Comparison of ENCODE assay signal across 29 cellular contexts in genomic region chr3:148002705-148003205, GRCh38.
"Had no signal": no experiment of that assay in that cellular context is flagged by ENCODE, and none has a peak within 500 bp of the region (broad histone marks: within the 10 kb centered on the region; RNA-seq: fewer than 3 reads in every experiment).

No MANE protein-coding gene starts in this region.

- H3K9me3 ChIP-seq: ovary, suprapubic skin, testis, tibial artery, transverse colon, upper lobe of right lung, uterus had no signal

- H3K27me3 ChIP-seq: ovary, spleen, suprapubic skin, testis, tibial artery, transverse colon, upper lobe of right lung, uterus had no signal

- H3K4me1 ChIP-seq: parathyroid adenoma, spleen, suprapubic skin, testis, tibial artery, transverse colon, upper lobe of right lung, uterus had no signal

- H3K79me2 ChIP-seq: parathyroid adenoma had no signal

- H3K9ac ChIP-seq: parathyroid adenoma had no signal

- H3K36me3 ChIP-seq: ovary, spleen, suprapubic skin, tibial artery, transverse colon, upper lobe of right lung, uterus had no signal

- H3K4me2 ChIP-seq: smooth muscle cell had no signal

- H2AFZ ChIP-seq: parathyroid adenoma had no signal

- H3K27ac ChIP-seq: ovary, parathyroid adenoma, skin epidermis, spleen, suprapubic skin, testis, tibial artery, transverse colon, upper lobe of right lung, uterus had no signal

- H3K4me3 ChIP-seq: ovary, skin epidermis, smooth muscle cell, spleen, suprapubic skin, testis, tibial artery, transverse colon, upper lobe of right lung, uterus had no signal

- DNase-seq: naive B cell; naive thymus-derived CD8-positive, alpha-beta T cell; nephron progenitor cell; occipital lobe; ovary; posterior cingulate gyrus; right cardiac atrium; spleen; stimulated activated CD4-positive, alpha-beta T cell treated with anti-CD3 and anti-CD28 coated beads, Interleukin-12 subunit alpha, Interleukin-12 subunit beta, amount 100 ng/mL, for 4 hours; stimulated activated CD4-positive, alpha-beta T cell treated with anti-CD3 and anti-CD28 coated beads, Interleukin-1b, Interleukin-23, amount 100 ng/mL, for 48 hours; stimulated activated CD4-positive, alpha-beta T cell treated with anti-CD3 and anti-CD28 coated beads, Interleukin-4, amount 100 ng/mL, for 1 hour; stimulated activated CD4-positive, alpha-beta T cell treated with anti-CD3 and anti-CD28 coated beads, Interleukin-4, amount 100 ng/mL, for 4 hours; stimulated activated CD8-positive, alpha-beta memory T cell treated with anti-CD3 and anti-CD28 coated beads, Interleukin-4, amount 100 ng/mL, for 48 hours; stimulated activated naive CD4-positive, alpha-beta T cell; stimulated activated naive CD8-positive, alpha-beta T cell treated with anti-CD3 and anti-CD28 coated beads, Interleukin-15, amount 100 ng/mL, for 72 hours; stimulated activated naive CD8-positive, alpha-beta T cell treated with anti-CD3 and anti-CD28 coated beads, Interleukin-15, Interleukin-2, amounts not matched to agents 100 U/mL and 50 U/mL, for 24 hours; substantia nigra; testis; tibial artery; transverse colon; upper lobe of right lung; uterus had no signal

- ATAC-seq: naive thymus-derived CD8-positive, alpha-beta T cell; natural killer cell treated with Interleukin-12 subunit alpha and Interleukin-12 subunit beta and Interleukin-15 and Interleukin-18, amount 100 ng/mL, for 72 hours; right cardiac atrium; sciatic nerve; stimulated activated memory B cell treated with anti-CD40 and anti-IgM and Interleukin-4, amounts not matched to agents 10 μg/mL and 1 μg/mL and 100 μg/mL, for 72 hours; stimulated activated naive CD8-positive, alpha-beta T cell treated with anti-CD3 and anti-CD28 coated beads, Interleukin-15, amount 100 ng/mL, for 72 hours; stimulated activated naive CD8-positive, alpha-beta T cell treated with anti-CD3 and anti-CD28 coated beads, Interleukin-15, Interleukin-2, amounts not matched to agents 100 U/mL and 50 U/mL, for 24 hours; upper lobe of right lung had no signal
